30 cellular contexts compared by ENCODE assay signal in genomic region chr20:22080985-22081384, GRCh38.
"Had no signal": no experiment of that assay in that cellular context is flagged by ENCODE, and none has a peak within 500 bp of the region (broad histone marks: within the 10 kb centered on the region; RNA-seq: fewer than 3 reads in every experiment).

No MANE protein-coding gene starts in this region.

- DNase-seq: activated CD4-positive, alpha-beta T cell treated with anti-CD3 and anti-CD28 coated beads for 4 hours; activated CD4-positive, alpha-beta T cell treated with anti-CD3 and anti-CD28 coated beads, Interleukin-2, amount 50 U/mL, for 4 hours; activated naive CD4-positive, alpha-beta T cell; activated T-cell treated with anti-CD3 and anti-CD28 coated beads for 4 hours; activated T-cell treated with anti-CD3 and anti-CD28 coated beads, Interleukin-2, amount 50 U/mL, for 72 hours; aorta; body of pancreas; cerebellar nuclear complex; colonic mucosa; effector CD8-positive, alpha-beta T cell; erythroblast; gastrocnemius medialis; glutamatergic neuron; islet precursor cell; left ventricle myocardium inferior; mucosa of descending colon; retina; sigmoid colon; stimulated activated CD4-positive, alpha-beta T cell treated with anti-CD3 and anti-CD28 coated beads, Interleukin-2, amount 100 ng/mL, for 48 hours; stimulated activated naive CD4-positive, alpha-beta T cell treated with Interleukin-2 at 50 U/mL for 16 hours; testis; transverse colon had no signal

- H3K27me3 ChIP-seq: body of pancreas, cardiac muscle cell, colonic mucosa, gastrocnemius medialis, hepatocyte, neutrophil, sigmoid colon, testis, transverse colon had no signal

- H3K27ac ChIP-seq: body of pancreas, cardiac muscle cell, colonic mucosa, gastrocnemius medialis, hepatocyte, left ventricle myocardium inferior, neutrophil, prostate gland, sigmoid colon, testis, transverse colon, VCaP had no signal

- H3K4me3 ChIP-seq: body of pancreas, cardiac muscle cell, colonic mucosa, gastrocnemius medialis, hepatocyte, left ventricle myocardium inferior, lung, mucosa of descending colon, prostate gland, sigmoid colon, testis, transverse colon had no signal

- H3K36me3 ChIP-seq: cardiac muscle cell, colonic mucosa, gastrocnemius medialis, left ventricle myocardium inferior, neutrophil, prostate gland, sigmoid colon, transverse colon had no signal

- H3K4me1 ChIP-seq: body of pancreas, colonic mucosa, gastrocnemius medialis, left ventricle myocardium inferior, prostate gland, testis, transverse colon had no signal

- ATAC-seq: activated naive CD4-positive, alpha-beta T cell treated with anti-CD3 and anti-CD28 coated beads, Interleukin-2, amount 50 U/mL, for 72 hours; activated T-cell treated with anti-CD3 and anti-CD28 coated beads, Interleukin-2, amount 50 U/mL, for 72 hours; body of pancreas; gastrocnemius medialis; mucosa of descending colon; natural killer cell treated with Interleukin-12 subunit alpha and Interleukin-12 subunit beta and Interleukin-15 and Interleukin-18, amount 100 ng/mL, for 72 hours had no signal

- H3K9me3 ChIP-seq: body of pancreas, colonic mucosa, gastrocnemius medialis, neutrophil, prostate gland, sigmoid colon, testis, transverse colon had no signal
